In the genomic region with DNA sequence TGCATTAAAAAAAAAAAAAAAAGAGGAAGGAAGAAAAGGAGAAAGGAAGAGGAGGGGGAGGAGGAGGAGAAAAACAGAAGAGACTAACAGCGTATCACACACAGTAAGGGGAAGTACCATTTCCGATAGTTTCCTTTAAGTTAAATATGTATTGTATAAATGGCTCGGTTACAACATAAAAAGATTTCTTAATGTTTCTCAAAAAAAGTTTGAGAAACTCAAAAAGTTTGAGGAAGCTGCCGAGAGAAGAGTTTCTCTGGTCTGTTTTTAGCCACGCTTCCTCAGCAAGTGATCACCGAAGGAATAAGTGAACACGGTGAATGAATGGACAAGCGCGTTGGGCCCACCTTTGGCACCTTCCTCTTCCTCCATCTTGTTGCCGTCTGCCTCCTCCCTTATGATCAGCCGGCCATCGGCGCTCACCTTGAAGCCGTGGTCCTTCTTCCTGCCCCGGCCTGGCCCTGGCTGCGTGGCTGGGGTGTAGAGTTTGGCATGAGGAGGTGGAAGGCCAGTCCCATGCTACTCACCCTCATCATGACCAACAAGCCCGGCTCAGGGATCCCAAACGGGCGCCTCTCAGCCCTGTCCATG, we compare ENCODE assay signal across 14 cellular contexts. TPM values are rescaled to one million over a fixed set of nuclear protein-coding genes. Genes with fewer than 3 reads are reported as not detected.
DNase-seq lines count a peak whose midpoint lies in the region; ATAC-seq and TF ChIP-seq lines count a peak whose summit lies in the region.
"Had no signal": no experiment of that assay in that cellular context is flagged by ENCODE, and none has a peak within 500 bp of the region (broad histone marks: within the 10 kb centered on the region; RNA-seq: fewer than 3 reads in every experiment).

No MANE protein-coding gene starts in this region.

- H3K36me3 ChIP-seq in OCI-LY7 (ENCODE audit: insufficient read depth, low read length) (peaks cover 68% of the 10 kb centered on the region), psoas muscle (ENCODE audit: insufficient read depth in 1 of 2, low read depth in 1 of 2) (peaks cover 14 to 97% of the 10 kb centered on the region in 2 donors)

- TF ChIP-seq CTCF in OCI-LY7 (conservative IDR thresholded peaks at IDR 0.05; ENCODE audit: low read length) (no peak), psoas muscle (IDR thresholded peaks at IDR 0.05) (no peak)

- no peaks in the 10 kb centered on the region for H4K20me1 ChIP-seq in OCI-LY7 (ENCODE audit: insufficient read depth, low read length)

- peak overlapping the region; percentile 12; the same call in 1 of the 2 replicates for H3K4me2 ChIP-seq in OCI-LY7 (ENCODE audit: low read length)

- peaks cover 13% of the 10 kb centered on the region for H3K4me1 ChIP-seq in OCI-LY7 (ENCODE audit: insufficient read depth, low read length, poor library complexity, severe bottlenecking)
- no peaks in the 10 kb centered on the region for H3K4me1 ChIP-seq in psoas muscle

- DNase-seq in GF-D8 (lab: John Stamatoyannopoulos, UW) (peak; percentile 100), OCI-LY7 (ENCODE audit: low spot score) (peak; percentile 49), germinal center (ENCODE audit: low spot score) (peak; percentile 55), psoas muscle (no peak), iPS-NIHi7 (ENCODE audit: extremely low spot score) (no peak), GOT3 (lab: John Stamatoyannopoulos, UW) (no peak)
- DNase-seq: activated T-cell treated with anti-CD3 and anti-CD28 coated beads, Interleukin-2, amount 50 U/mL, for 1 hour; CD4-positive, alpha-beta memory T cell; endodermal cell; NCI-H1105; NCI-H446 treated with DMSO at 0.1 percent for 48 hours; stimulated activated naive CD8-positive, alpha-beta T cell treated with anti-CD3 and anti-CD28 coated beads, Interleukin-15, Interleukin-2, amounts not matched to agents 100 U/mL and 50 U/mL, for 24 hours had no signal

- no peaks in the 10 kb centered on the region for H3K9me2 ChIP-seq in OCI-LY7 (ENCODE audit: insufficient read depth, low read length)

- H3K27ac ChIP-seq in OCI-LY7 (ENCODE audit: low read depth, low read length, poor library complexity, severe bottlenecking) (peak overlapping the region; percentile 53), psoas muscle (peak overlapping the region; percentile 15)

- POLR2A ChIA-PET in OCI-LY7 (lab: Charles Lee): interaction anchor here (0.5 to 1.5 kb wide), 6 partner anchors 34 to 180 kb away, joined by 3 to 6 read pairs (median 4); partner anchors contain the start of gene RRP12

- H3K9me3 ChIP-seq in OCI-LY7 (ENCODE audit: low read length) (no peaks in the 10 kb centered on the region), psoas muscle (no peaks in the 10 kb centered on the region)

- no peaks in the 10 kb centered on the region for H3K27me3 ChIP-seq in psoas muscle (ENCODE audit: insufficient read depth in 3 of 3, low read length in 2 of 3)

- 83 to 87% (median 87%) methylated on average over 19 of the region's 19 CpGs for WGBS in psoas muscle, 3 donors

- CTCF ChIA-PET in OCI-LY7 (lab: Charles Lee; ENCODE audit: unreplicated experiment): no interaction called here

- ATAC-seq in psoas muscle (no peak), GM21367 (IDR thresholded peaks at IDR 0.05; ENCODE audit: unreplicated experiment) (no peak), HG02870 (IDR thresholded peaks at IDR 0.05; ENCODE audit: unreplicated experiment) (no peak)
- ATAC-seq: stimulated activated naive CD8-positive, alpha-beta T cell treated with anti-CD3 and anti-CD28 coated beads, Interleukin-15, Interleukin-2, amounts not matched to agents 100 U/mL and 50 U/mL, for 24 hours had no signal

- no peaks in the 10 kb centered on the region for H3K79me2 ChIP-seq in OCI-LY7 (ENCODE audit: insufficient read depth, low read depth, low read length)

- no peak overlapping the region for H3K4me3 ChIP-seq in OCI-LY7 (ENCODE audit: low read depth, low read length, poor library complexity, severe bottlenecking)
- H3K4me3 ChIP-seq in psoas muscle: no peak overlapping the region

- intact Hi-C loops in OCI-LY7 (cut with micrococcal nuclease; ENCODE audit: unreplicated experiment) (no loop called here), psoas muscle (cut with DNase I) (no loop called here)

- H2AFZ ChIP-seq in OCI-LY7 (ENCODE audit: low read length): no peak overlapping the region

- no TSS peak for BruUV-seq in OCI-LY7 (replicated peaks; lab: Mats Ljungman, UMichigan)

RNA-seq across cellular contexts. Expression of gene FRAT2, which starts 31.3 kb away (rescaled TPM):
- 9.3 and 12.3 TPM in 2 replicates for total RNA-seq in OCI-LY7 (2014; rRNA removed; shearing (Covaris generic))
- total RNA-seq in OCI-LY7 (2022): 18.3 and 18.4 TPM in 2 replicates
- total RNA-seq in psoas muscle: 10 to 100 TPM in 1 of 4 donors, 1 to 10 TPM in 3; 5.3 to 11.1 (median 6.6) TPM
- polyA plus RNA-seq in psoas muscle: 10 to 100 TPM in 2 of 3 donors, 1 to 10 TPM in 1; 3.2 to 28.4 (median 12.4) TPM

RNA-seq across cellular contexts. Expression of gene RRP12, which starts 35.3 kb away (rescaled TPM):
- 32.1 and 38.6 TPM in 2 replicates for total RNA-seq in OCI-LY7 (2014; rRNA removed; shearing (Covaris generic))
- 32.7 and 39.3 TPM in 2 replicates for total RNA-seq in OCI-LY7 (2022)
- total RNA-seq in psoas muscle: 100 to 1,000 TPM in 1 of 4 donors, 10 to 100 TPM in 3; 64.7 to 105 (median 76.4) TPM
- polyA plus RNA-seq in psoas muscle: 100 to 1,000 TPM in 1 of 3 donors, 10 to 100 TPM in 2; 46.5 to 114 (median 76.4) TPM

RNA-seq across cellular contexts. Expression of gene FRAT1, which starts 46.8 kb away (rescaled TPM):
- 5.1 and 7.0 TPM in 2 replicates for total RNA-seq in OCI-LY7 (2014; rRNA removed; shearing (Covaris generic))
- total RNA-seq in OCI-LY7 (2022) (12.2 and 12.4 TPM in 2 replicates), psoas muscle (1 to 10 TPM; 1.2 to 3.4 (median 2.7) TPM)
- polyA plus RNA-seq in psoas muscle: 1 to 10 TPM in 2 of 3 donors, under 1 TPM in 1; 0.61 to 3.9 (median 1.6) TPM

Comparison
In these comparisons a context has a peak if more than half of its experiments do, and no peak if none do; other contexts are left out.
1. DNase-seq: peak in GF-D8 (single experiment), OCI-LY7 (single experiment) and germinal center (single experiment); none in psoas muscle (0 of 2), iPS-NIHi7 (single experiment) and GOT3 (single experiment).